1 cellular context compared by ENCODE assay signal in the genomic region with DNA sequence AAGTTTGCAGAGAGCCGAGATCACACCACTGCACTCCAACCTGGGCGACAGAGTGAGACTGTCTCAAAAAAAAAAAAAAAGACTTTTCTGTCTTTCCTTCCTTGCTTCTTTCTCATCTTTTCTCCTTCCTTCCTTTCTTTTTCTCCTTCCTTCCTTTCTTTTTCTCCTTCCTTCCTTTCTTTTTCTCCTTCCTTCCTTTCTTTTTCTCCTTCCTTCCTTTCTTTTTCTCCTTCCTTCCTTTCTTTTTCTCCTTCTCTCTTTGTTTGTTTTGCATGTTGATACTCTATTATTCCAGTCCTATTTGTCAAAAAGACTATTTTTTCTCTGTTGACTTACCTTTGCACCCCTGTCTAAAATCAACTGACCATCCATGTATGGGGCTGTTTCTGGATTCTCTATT. TPM values are rescaled to one million over a fixed set of nuclear protein-coding genes. Genes with fewer than 3 reads are reported as not detected.
"Had no signal": no experiment of that assay in that cellular context is flagged by ENCODE, and none has a peak within 500 bp of the region (broad histone marks: within the 10 kb centered on the region; RNA-seq: fewer than 3 reads in every experiment).

No MANE protein-coding gene starts in this region.

RNA-seq across cellular contexts. Expression of gene MYO7B, which starts 36.9 kb away (rescaled TPM):
- total RNA-seq: HepG2 had no signal
- polyA plus RNA-seq: HepG2 had no signal
